In the genomic region with DNA sequence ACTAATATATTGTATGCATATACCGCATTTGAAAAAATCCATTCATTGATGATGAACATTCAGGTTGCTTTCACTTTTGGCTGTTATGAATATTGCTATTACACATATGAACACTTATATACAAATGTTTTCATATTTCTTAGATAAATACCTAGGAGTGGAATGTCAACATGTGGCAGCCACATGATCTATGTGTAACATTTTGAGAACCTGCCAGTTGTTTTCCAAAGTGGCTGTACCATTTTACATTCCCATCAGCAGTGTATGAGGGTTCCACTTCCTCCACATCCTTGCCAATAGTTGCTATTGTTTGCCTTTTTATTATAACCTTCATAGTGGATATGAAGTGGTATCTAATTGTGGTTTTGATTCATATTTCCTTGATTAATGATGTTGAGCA, we compare ENCODE assay signal across 12 cellular contexts. TPM values are rescaled to one million over a fixed set of nuclear protein-coding genes. Genes with fewer than 3 reads are reported as not detected.
"Had no signal": no experiment of that assay in that cellular context is flagged by ENCODE, and none has a peak within 500 bp of the region (broad histone marks: within the 10 kb centered on the region; RNA-seq: fewer than 3 reads in every experiment).

No MANE protein-coding gene starts in this region.

- H3K4me1 ChIP-seq: esophagus squamous epithelium, parathyroid adenoma, sigmoid colon, upper lobe of right lung had no signal

- H3K79me2 ChIP-seq: parathyroid adenoma had no signal

- H3K27ac ChIP-seq: esophagus squamous epithelium, parathyroid adenoma, sigmoid colon, upper lobe of right lung, WERI-Rb-1 had no signal

- DNase-seq: activated CD4-positive, alpha-beta T cell treated with anti-CD3 and anti-CD28 coated beads, Interleukin-2, amount 50 U/mL, for 48 hours; activated CD8-positive, alpha-beta memory T cell treated with anti-CD3 and anti-CD28 coated beads, Interleukin-2, amount 10 ng/mL, durations not matched to agents 7 days and 5 days; effector memory CD4-positive, alpha-beta T cell; esophagus squamous epithelium; kidney; sigmoid colon; stimulated activated naive B cell treated with anti-CD40 and anti-IgM and Interleukin-4, amounts not matched to agents 10 μg/mL and 1 μg/mL and 100 μg/mL, for 72 hours; upper lobe of right lung; WERI-Rb-1 had no signal

- H3K4me3 ChIP-seq: esophagus squamous epithelium, lung, sigmoid colon, upper lobe of right lung had no signal

- H3K36me3 ChIP-seq: esophagus squamous epithelium, sigmoid colon, upper lobe of right lung, WERI-Rb-1 had no signal

- H2AFZ ChIP-seq: parathyroid adenoma had no signal

- H3K27me3 ChIP-seq: esophagus squamous epithelium, sigmoid colon, upper lobe of right lung had no signal

- ATAC-seq: activated CD8-positive, alpha-beta memory T cell treated with anti-CD3 and anti-CD28 coated beads, Interleukin-2, amount 10 ng/mL, durations not matched to agents 7 days and 5 days; left lobe of liver; stimulated activated naive B cell treated with anti-CD40 and anti-IgM and Interleukin-4, amounts not matched to agents 10 μg/mL and 1 μg/mL and 100 μg/mL, for 72 hours; upper lobe of right lung had no signal

RNA-seq across cellular contexts. Expression of gene CCDC85A, which starts 40.5 kb away (rescaled TPM):
- total RNA-seq: activated CD8-positive, alpha-beta memory T cell treated with anti-CD3 and anti-CD28 coated beads, Interleukin-2, amount 10 ng/mL, durations not matched to agents 7 days and 5 days had no signal
